10 cellular contexts compared by ENCODE assay signal in genomic region chr4:18882468-18882867, GRCh38.
DNase-seq lines count a peak whose midpoint lies in the region; ATAC-seq and TF ChIP-seq lines count a peak whose summit lies in the region.
"Had no signal": no experiment of that assay in that cellular context is flagged by ENCODE, and none has a peak within 500 bp of the region (broad histone marks: within the 10 kb centered on the region; RNA-seq: fewer than 3 reads in every experiment).

No MANE protein-coding gene starts in this region.

- H3K4me2 ChIP-seq in OCI-LY7 (ENCODE audit: low read length): no peak overlapping the region

- ATAC-seq in GM21526 (IDR thresholded peaks at IDR 0.05; ENCODE audit: low FRiP score, unreplicated experiment): no peak

- no peaks in the 10 kb centered on the region for H4K20me1 ChIP-seq in OCI-LY7 (ENCODE audit: insufficient read depth, low read length)

- intact Hi-C loops in OCI-LY7 (cut with micrococcal nuclease; ENCODE audit: unreplicated experiment): no loop called here

- H2AFZ ChIP-seq in OCI-LY7 (ENCODE audit: low read length): peak overlapping the region; percentile 38; the same call in 1 of the 2 replicates

- H3K4me3 ChIP-seq in OCI-LY7 (ENCODE audit: low read depth, low read length, poor library complexity, severe bottlenecking) (no peak overlapping the region), epithelial cell of proximal tubule (ENCODE audit: low read depth, low read length) (no peak overlapping the region)

- H3K4me1 ChIP-seq in OCI-LY7 (ENCODE audit: insufficient read depth, low read length, poor library complexity, severe bottlenecking): no peaks in the 10 kb centered on the region

- H3K79me2 ChIP-seq in OCI-LY7 (ENCODE audit: insufficient read depth, low read depth, low read length): no peaks in the 10 kb centered on the region

- H3K9me3 ChIP-seq in OCI-LY7 (ENCODE audit: low read length): peaks cover 10% of the 10 kb centered on the region; the same call in 1 of the 2 replicates

- POLR2A ChIA-PET in OCI-LY7 (lab: Charles Lee): interaction anchor here (0.8 kb wide), 1 partner anchor 17 kb away, joined by 3 read pairs; no protein-coding TSS in a partner anchor

- TF ChIP-seq CTCF in OCI-LY7 (conservative IDR thresholded peaks at IDR 0.05; ENCODE audit: low read length): no peak
- no peak for TF ChIP-seq CTCF in epithelial cell of proximal tubule (conservative IDR thresholded peaks at IDR 0.05; ENCODE audit: low read depth, low read length)

- H3K27ac ChIP-seq in OCI-LY7 (ENCODE audit: low read depth, low read length, poor library complexity, severe bottlenecking): no peak overlapping the region

- DNase-seq in GM04503 (ENCODE audit: low read depth): peak; percentile 6
- DNase-seq in OCI-LY7 (ENCODE audit: low spot score): no peak
- DNase-seq in epithelial cell of proximal tubule (ENCODE audit: low read depth): peak; percentile 84
- DNase-seq in non-pigmented ciliary epithelial cell (ENCODE audit: low read depth): peak; percentile 64
- DNase-seq in 8988T: no peak
- DNase-seq in stimulated activated naive CD4-positive, alpha-beta T cell (lab: John Stamatoyannopoulos, UW): no peak
- no peak for DNase-seq in G401 (ENCODE audit: low spot score)
- DNase-seq: cortex of kidney, NCI-H748 treated with DMSO at 0.1 percent for 48 hours had no signal

- CTCF ChIA-PET in OCI-LY7 (lab: Charles Lee; ENCODE audit: unreplicated experiment): no interaction called here

- in situ Hi-C loops in G401 (cut with HindIII; ENCODE audit: low sequenced_read_pairs): no loop called here

- no peaks in the 10 kb centered on the region for H3K9me2 ChIP-seq in OCI-LY7 (ENCODE audit: insufficient read depth, low read length)

- BruUV-seq in OCI-LY7 (replicated peaks; lab: Mats Ljungman, UMichigan): no TSS peak

- H3K36me3 ChIP-seq in OCI-LY7 (ENCODE audit: insufficient read depth, low read length): no peaks in the 10 kb centered on the region

Comparison
In these comparisons a context has a peak if more than half of its experiments do, and no peak if none do; other contexts are left out.
1. DNase-seq: peak in GM04503 (single experiment), epithelial cell of proximal tubule (single experiment) and non-pigmented ciliary epithelial cell (single experiment); none in OCI-LY7 (single experiment), 8988T (single experiment), stimulated activated naive CD4-positive, alpha-beta T cell (0 of 6) and G401 (single experiment).